17 cellular contexts compared by ENCODE assay signal in genomic region chr18:54161267-54161666, GRCh38.
"Had no signal": no experiment of that assay in that cellular context is flagged by ENCODE, and none has a peak within 500 bp of the region (broad histone marks: within the 10 kb centered on the region; RNA-seq: fewer than 3 reads in every experiment).

No MANE protein-coding gene starts in this region.

- H3K27me3 Mint-ChIP-seq: progenitor cell of endocrine pancreas had no signal

- H3K27ac Mint-ChIP-seq: activated CD8-positive, alpha-beta T cell treated with anti-CD3 and anti-CD28 coated beads, Interleukin-2, amount 10 ng/mL, durations not matched to agents 7 days and 5 days; nephron progenitor cell; progenitor cell of endocrine pancreas had no signal

- H3K4me2 ChIP-seq: smooth muscle cell had no signal

- H3K4me3 ChIP-seq: cardiac muscle cell, smooth muscle cell, transverse colon, vagina had no signal

- H3K4me1 ChIP-seq: transverse colon, vagina had no signal

- H3K27ac ChIP-seq: cardiac muscle cell, transverse colon, vagina, VCaP had no signal

- H3K9me3 ChIP-seq: transverse colon, vagina had no signal

- H3K4me3 Mint-ChIP-seq: activated CD8-positive, alpha-beta T cell treated with anti-CD3 and anti-CD28 coated beads, Interleukin-2, amount 10 ng/mL, durations not matched to agents 7 days and 5 days; nephron progenitor cell had no signal

- H3K27me3 ChIP-seq: cardiac muscle cell, transverse colon, vagina had no signal

- H3K9me3 Mint-ChIP-seq: nephron progenitor cell had no signal

- ATAC-seq: activated CD8-positive, alpha-beta T cell treated with anti-CD3 and anti-CD28 coated beads, Interleukin-2, amount 10 ng/mL, durations not matched to agents 7 days and 5 days; right cardiac atrium; stimulated activated naive CD8-positive, alpha-beta T cell treated with anti-CD3 and anti-CD28 coated beads, Interleukin-15, Interleukin-2, amounts not matched to agents 100 U/mL and 50 U/mL, for 24 hours had no signal

- DNase-seq: activated CD8-positive, alpha-beta memory T cell treated with anti-CD3 and anti-CD28 coated beads, Interleukin-2, amount 50 U/mL, for 4 hours; activated CD8-positive, alpha-beta T cell treated with anti-CD3 and anti-CD28 coated beads, Interleukin-2, amount 10 ng/mL, durations not matched to agents 7 days and 5 days; activated naive CD4-positive, alpha-beta T cell; kidney glomerular epithelial cell; nephron progenitor cell; occipital lobe; right cardiac atrium; stimulated activated CD4-positive, alpha-beta T cell treated with anti-CD3 and anti-CD28 coated beads, Interleukin-4, amount 100 ng/mL, for 4 hours; stimulated activated CD8-positive, alpha-beta memory T cell treated with anti-CD3 and anti-CD28 coated beads, Interleukin-4, amount 100 ng/mL, for 48 hours; stimulated activated naive CD8-positive, alpha-beta T cell treated with anti-CD3 and anti-CD28 coated beads, Interleukin-15, Interleukin-2, amounts not matched to agents 100 U/mL and 50 U/mL, for 24 hours; T-helper 1 cell; transverse colon had no signal
